1 cellular context compared by ENCODE assay signal in genomic region chr3:187719628-187720336, GRCh38.
TF ChIP-seq lines count a peak whose summit lies in the region.

No MANE protein-coding gene starts in this region.

TF ChIP-seq in HepG2, 621 proteins besides CTCF, POLR2A, EP300 and RAD21 (continued from another document and continues in another):
- TF ChIP-seq HIVEP1 (CRISPR knock-in tag; IDR thresholded peaks at IDR 0.05) (0 out of 2 replicates have a peak, but pooled peaks have one; percentile 32), ZNF3 (CRISPR knock-in tag; IDR thresholded peaks at IDR 0.05) (0 out of 2 replicates have a peak, but pooled peaks have one; percentile 15), ZSCAN21 (CRISPR knock-in tag; IDR thresholded peaks at IDR 0.05; ENCODE audit: borderline replicate concordance) (peak; percentile 62; the same call in 1 of the 2 replicates), THAP11 (CRISPR knock-in tag; IDR thresholded peaks at IDR 0.05) (peak; percentile 47; the same call in 1 of the 2 replicates), ZFYVE20 (CRISPR knock-in tag; IDR thresholded peaks at IDR 0.05; ENCODE audit: borderline replicate concordance, low read depth) (no peak), ZNF772 (CRISPR knock-in tag; IDR thresholded peaks at IDR 0.05) (peak; percentile 76), FOXC1 (CRISPR knock-in tag; IDR thresholded peaks at IDR 0.05; ENCODE audit: borderline replicate concordance) (peak; percentile 87), NCOA2 (CRISPR knock-in tag; IDR thresholded peaks at IDR 0.05) (peak; percentile 81), PAF1 (CRISPR knock-in tag; IDR thresholded peaks at IDR 0.05) (no peak; the same call in 1 of the 2 replicates), DMTF1 (CRISPR knock-in tag; IDR thresholded peaks at IDR 0.05) (no peak), ZNF501 (CRISPR knock-in tag; IDR thresholded peaks at IDR 0.05) (peak; percentile 72; the same call in 1 of the 2 replicates), ZNF572 (CRISPR knock-in tag; IDR thresholded peaks at IDR 0.05) (peak; percentile 2; the same call in 1 of the 2 replicates), ZMYM3 (CRISPR knock-in tag; IDR thresholded peaks at IDR 0.05) (peak; percentile 37; the same call in 1 of the 2 replicates), HNF1B (CRISPR knock-in tag; IDR thresholded peaks at IDR 0.05) (peak; percentile 94), ATF7-NPFF (CRISPR knock-in tag; IDR thresholded peaks at IDR 0.05; ENCODE audit: low read depth) (peak; percentile 40; the same call in 1 of the 2 replicates), RXRA (CRISPR knock-in tag; IDR thresholded peaks at IDR 0.05) (peak; percentile 79), ZNF18 (CRISPR knock-in tag; IDR thresholded peaks at IDR 0.05; ENCODE audit: insufficient replicate concordance) (peak; percentile 21), FOSL2 (CRISPR knock-in tag; IDR thresholded peaks at IDR 0.05) (peak; percentile 63; the same call in 1 of the 2 replicates), ZNF891 (CRISPR knock-in tag; IDR thresholded peaks at IDR 0.05) (peak; percentile 63; the same call in 1 of the 2 replicates), ZNF781 (CRISPR knock-in tag; IDR thresholded peaks at IDR 0.05; ENCODE audit: borderline replicate concordance, not compliant biosample characterization) (no peak), GZF1 (CRISPR knock-in tag; IDR thresholded peaks at IDR 0.05) (no peak), ZNF510 (CRISPR knock-in tag; IDR thresholded peaks at IDR 0.05; ENCODE audit: low read depth) (no peak), FOXA3 (CRISPR knock-in tag; IDR thresholded peaks at IDR 0.05) (peak; percentile 84), LCORL (IDR thresholded peaks at IDR 0.05) (no peak), LCORL (CRISPR knock-in tag; IDR thresholded peaks at IDR 0.05) (peak; percentile 64), FOXK2 (IDR thresholded peaks at IDR 0.05) (no peak), ZNF329 (CRISPR knock-in tag; IDR thresholded peaks at IDR 0.05; ENCODE audit: low read depth) (0 out of 2 replicates have a peak, but pooled peaks have one; percentile 46), ZNF710 (CRISPR knock-in tag; IDR thresholded peaks at IDR 0.05; ENCODE audit: borderline replicate concordance) (peak; percentile 82), ZNF160 (CRISPR knock-in tag; IDR thresholded peaks at IDR 0.05) (0 out of 2 replicates have a peak, but pooled peaks have one; percentile 22), MED13 (CRISPR knock-in tag; IDR thresholded peaks at IDR 0.05) (no peak), KAT8 (CRISPR knock-in tag; IDR thresholded peaks at IDR 0.05) (peak; percentile 66; the same call in 1 of the 2 replicates), IKZF4 (CRISPR knock-in tag; IDR thresholded peaks at IDR 0.05; ENCODE audit: borderline replicate concordance, low read depth, not compliant biosample characterization) (peak; percentile 77), IKZF5 (CRISPR knock-in tag; IDR thresholded peaks at IDR 0.05) (0 out of 2 replicates have a peak, but pooled peaks have one; percentile 65), RFXANK (CRISPR knock-in tag; IDR thresholded peaks at IDR 0.05) (0 out of 2 replicates have a peak, but pooled peaks have one; percentile 62), GATAD2A (CRISPR knock-in tag; IDR thresholded peaks at IDR 0.05) (peak; percentile 91), STAT5B (CRISPR knock-in tag; IDR thresholded peaks at IDR 0.05) (0 out of 2 replicates have a peak, but pooled peaks have one; percentile 15), PCBP2 (optimal IDR thresholded peaks at IDR 0.05; ENCODE audit: low read depth, low read length, poor library complexity, severe bottlenecking) (no peak), SIX4 (CRISPR knock-in tag; IDR thresholded peaks at IDR 0.05) (peak; percentile 86), ZNF589 (CRISPR knock-in tag; conservative IDR thresholded peaks at IDR 0.05) (0 out of 2 replicates have a peak, but pooled peaks have one; percentile 45), ZNF670 (CRISPR knock-in tag; IDR thresholded peaks at IDR 0.05; ENCODE audit: borderline replicate concordance) (peak; percentile 13; the same call in 1 of the 2 replicates), CREM (IDR thresholded peaks at IDR 0.05) (peak; percentile 87), CREM (CRISPR knock-in tag; IDR thresholded peaks at IDR 0.05) (no peak), ZNF784 (CRISPR knock-in tag; IDR thresholded peaks at IDR 0.05; ENCODE audit: borderline replicate concordance) (no peak; the same call in 1 of the 2 replicates), GATA4 (IDR thresholded peaks at IDR 0.05; ENCODE audit: borderline replicate concordance, low read depth) (peak; percentile 83; the same call in 1 of the 2 replicates), ZHX2 (IDR thresholded peaks at IDR 0.05; ENCODE audit: low read depth) (no peak), ZHX2 (CRISPR knock-in tag; IDR thresholded peaks at IDR 0.05; ENCODE audit: borderline replicate concordance) (no peak), HDAC2 (CRISPR knock-in tag; IDR thresholded peaks at IDR 0.05) (peak; percentile 78), ZC3H13 (CRISPR knock-in tag; IDR thresholded peaks at IDR 0.05) (no peak), NFE2L1 (CRISPR knock-in tag; IDR thresholded peaks at IDR 0.05; ENCODE audit: borderline replicate concordance) (no peak), YEATS2 (CRISPR knock-in tag; IDR thresholded peaks at IDR 0.05; ENCODE audit: borderline replicate concordance) (peak; percentile 36; the same call in 1 of the 2 replicates), NR2F1 (CRISPR knock-in tag; IDR thresholded peaks at IDR 0.05) (0 out of 4 replicates have a peak, but pooled peaks of 1 of the 2 experiments have one; percentile 24), ZNF431 (CRISPR knock-in tag; IDR thresholded peaks at IDR 0.05; ENCODE audit: borderline replicate concordance, low read depth) (no peak; the same call in 1 of the 2 replicates)
